1 cellular context compared by ENCODE assay signal in genomic region chr6:25423358-25423757, GRCh38.
TF ChIP-seq lines count a peak whose summit lies in the region.

No MANE protein-coding gene starts in this region.

TF ChIP-seq in WTC11, 78 proteins besides CTCF, POLR2A, EP300 and RAD21 (continued from another document):
- no peak for TF ChIP-seq ZNF425 (CRISPR knock-in tag; conservative IDR thresholded peaks at IDR 0.05)
- TF ChIP-seq, protein P1, sequence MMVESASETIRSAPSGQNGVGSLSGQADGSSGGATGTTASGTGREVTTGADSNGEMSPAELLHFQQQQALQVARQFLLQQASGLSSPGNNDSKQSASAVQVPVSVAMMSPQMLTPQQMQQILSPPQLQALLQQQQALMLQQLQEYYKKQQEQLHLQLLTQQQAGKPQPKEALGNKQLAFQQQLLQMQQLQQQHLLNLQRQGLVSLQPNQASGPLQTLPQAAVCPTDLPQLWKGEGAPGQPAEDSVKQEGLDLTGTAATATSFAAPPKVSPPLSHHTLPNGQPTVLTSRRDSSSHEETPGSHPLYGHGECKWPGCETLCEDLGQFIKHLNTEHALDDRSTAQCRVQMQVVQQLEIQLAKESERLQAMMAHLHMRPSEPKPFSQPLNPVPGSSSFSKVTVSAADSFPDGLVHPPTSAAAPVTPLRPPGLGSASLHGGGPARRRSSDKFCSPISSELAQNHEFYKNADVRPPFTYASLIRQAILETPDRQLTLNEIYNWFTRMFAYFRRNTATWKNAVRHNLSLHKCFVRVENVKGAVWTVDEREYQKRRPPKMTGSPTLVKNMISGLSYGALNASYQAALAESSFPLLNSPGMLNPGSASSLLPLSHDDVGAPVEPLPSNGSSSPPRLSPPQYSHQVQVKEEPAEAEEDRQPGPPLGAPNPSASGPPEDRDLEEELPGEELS (CRISPR knock-in tag; IDR thresholded peaks at IDR 0.05): no peak
